ENCODE assay signal across 8 cellular contexts in genomic region chr10:73591935-73592699, GRCh38. TPM values are rescaled to one million over a fixed set of nuclear protein-coding genes. Genes with fewer than 3 reads are reported as not detected.
DNase-seq lines count a peak whose midpoint lies in the region; ATAC-seq and TF ChIP-seq lines count a peak whose summit lies in the region.

No MANE protein-coding gene starts in this region.

- peak overlapping the region in 6 of 8 donors; percentile 44 to 84 (median 70) for H3K4me3 Mint-ChIP-seq in naive B cell

- DNase-seq in EH (ENCODE audit: low read depth): peak; percentile 53
- peak; percentile 99 for DNase-seq in LNCaP clone FGC (ENCODE audit: low read depth)
- DNase-seq in UCSD-AML1 (lab: John Stamatoyannopoulos, UW; ENCODE audit: unreplicated experiment): peak; percentile 20
- DNase-seq in fibroblast of gingiva (ENCODE audit: low read depth): peak; percentile 15
- peak; percentile 16 for DNase-seq in naive B cell
- DNase-seq in amniotic stem cell (lab: John Stamatoyannopoulos, UW): no peak

- ATAC-seq in naive B cell (ENCODE audit: low read depth in 2 of 2) (peak; percentile 79 to 81), GM21619 (IDR thresholded peaks at IDR 0.05; ENCODE audit: unreplicated experiment) (no peak), HG03135 (IDR thresholded peaks at IDR 0.05; ENCODE audit: unreplicated experiment) (no peak)

- peaks cover 7 to 14% (median 13%) of the 10 kb centered on the region in 3 donors for H3K4me1 Mint-ChIP-seq in naive B cell

- H3K27ac Mint-ChIP-seq in naive B cell: peak overlapping the region in 1 of 6 donors; percentile 74

- TF ChIP-seq CTCF in LNCaP clone FGC (IDR thresholded peaks at IDR 0.05; ENCODE audit: control insufficient read depth, extremely low read depth, insufficient read depth): no peak

- H3K36me3 Mint-ChIP-seq in naive B cell: no peaks in the 10 kb centered on the region

- no peaks in the 10 kb centered on the region for H3K9me3 Mint-ChIP-seq in naive B cell

- H3K27me3 Mint-ChIP-seq in naive B cell: no peaks in the 10 kb centered on the region

- peak overlapping the region; percentile 30 for H3K4me3 ChIP-seq in LNCaP clone FGC (ENCODE audit: low read depth, low read length)

RNA-seq across cellular contexts. Expression of gene USP54, which starts 1.0 kb away (rescaled TPM):
- polyA plus RNA-seq in naive B cell (ENCODE audit: low read depth in 6 of 6): 1 to 10 TPM in 2 of 6 donors, under 1 TPM in 3, not detected in 1; 0.90 to 2.3 (median 1.00) TPM

RNA-seq across cellular contexts. Expression of gene MYOZ1, which starts 49.2 kb away (rescaled TPM):
- not detected for polyA plus RNA-seq in naive B cell (ENCODE audit: low read depth in 6 of 6)

Comparison
In these comparisons a context has a peak if more than half of its experiments do, and no peak if none do; other contexts are left out.
1. ATAC-seq: peak in naive B cell (2 of 2); none in GM21619 (single experiment) and HG03135 (single experiment).